19 cellular contexts compared by ENCODE assay signal in genomic region chr6:11467364-11467763, GRCh38.
DNase-seq lines count a peak whose midpoint lies in the region; ATAC-seq and TF ChIP-seq lines count a peak whose summit lies in the region.
"Had no signal": no experiment of that assay in that cellular context is flagged by ENCODE, and none has a peak within 500 bp of the region (broad histone marks: within the 10 kb centered on the region; RNA-seq: fewer than 3 reads in every experiment).

No MANE protein-coding gene starts in this region.

- H3K27me3 ChIP-seq in tibial nerve (no peaks in the 10 kb centered on the region), WERI-Rb-1 (ENCODE audit: insufficient read depth, low read depth, severe bottlenecking) (no peaks in the 10 kb centered on the region)
- H3K27me3 ChIP-seq: vagina had no signal

- peak overlapping the region; percentile 34 for H3K27ac Mint-ChIP-seq in T-helper 17 cell
- H3K27ac Mint-ChIP-seq in activated T-cell treated with anti-CD3 and anti-CD28 coated beads, Interleukin-2, amount 50 U/mL, for 72 hours: no peak overlapping the region
- H3K27ac Mint-ChIP-seq: natural killer cell; progenitor cell of endocrine pancreas; stimulated activated naive CD8-positive, alpha-beta T cell treated with anti-CD3 and anti-CD28 coated beads, Interleukin-15, amount 100 ng/mL, for 72 hours had no signal

- no peak for TF ChIP-seq EP300 in tibial nerve (IDR thresholded peaks at IDR 0.05)

- H3K27ac ChIP-seq in tibial nerve (no peak overlapping the region), WERI-Rb-1 (no peak overlapping the region)
- H3K27ac ChIP-seq: coronary artery, epithelial cell of prostate, lower lobe of right lung, vagina had no signal

- no peaks in the 10 kb centered on the region for H3K36me3 Mint-ChIP-seq in T-helper 17 cell (ENCODE audit: low read depth)
- no peaks in the 10 kb centered on the region for H3K36me3 Mint-ChIP-seq in activated T-cell treated with anti-CD3 and anti-CD28 coated beads, Interleukin-2, amount 50 U/mL, for 72 hours (ENCODE audit: insufficient read depth in 2 of 2)
- H3K36me3 Mint-ChIP-seq: natural killer cell had no signal

- no peak overlapping the region for H3K4me3 ChIP-seq in tibial nerve
- H3K4me3 ChIP-seq in WERI-Rb-1 (ENCODE audit: low read depth, low read length): no peak overlapping the region
- H3K4me3 ChIP-seq: coronary artery, lower lobe of right lung, vagina had no signal

- no peak for TF ChIP-seq POLR2A in tibial nerve (IDR thresholded peaks at IDR 0.05)

- peak; percentile 73 for ATAC-seq in GM18502 (IDR thresholded peaks at IDR 0.05; ENCODE audit: poor library complexity, unreplicated experiment)
- ATAC-seq in GM19397 (IDR thresholded peaks at IDR 0.05; ENCODE audit: unreplicated experiment): peak; percentile 70
- peak; percentile 65 for ATAC-seq in HG02885 (IDR thresholded peaks at IDR 0.05; ENCODE audit: poor library complexity, unreplicated experiment)
- ATAC-seq in T-helper 17 cell: no peak
- ATAC-seq in activated T-cell treated with anti-CD3 and anti-CD28 coated beads, Interleukin-2, amount 50 U/mL, for 72 hours (replicated peaks in 1 of 2): no peak
- ATAC-seq: lower lobe of right lung; natural killer cell; stimulated activated naive CD8-positive, alpha-beta T cell treated with anti-CD3 and anti-CD28 coated beads, Interleukin-15, amount 100 ng/mL, for 72 hours had no signal

- H3K9me3 Mint-ChIP-seq in activated T-cell treated with anti-CD3 and anti-CD28 coated beads, Interleukin-2, amount 50 U/mL, for 72 hours: peaks cover 0 to 5% of the 10 kb centered on the region in 2 donors
- H3K9me3 Mint-ChIP-seq: natural killer cell; stimulated activated naive CD8-positive, alpha-beta T cell treated with anti-CD3 and anti-CD28 coated beads, Interleukin-15, amount 100 ng/mL, for 72 hours had no signal

- H3K27me3 Mint-ChIP-seq in T-helper 17 cell: peaks cover 7% of the 10 kb centered on the region
- H3K27me3 Mint-ChIP-seq in activated T-cell treated with anti-CD3 and anti-CD28 coated beads, Interleukin-2, amount 50 U/mL, for 72 hours (ENCODE audit: low read depth): no peaks in the 10 kb centered on the region
- H3K27me3 Mint-ChIP-seq: stimulated activated naive CD8-positive, alpha-beta T cell treated with anti-CD3 and anti-CD28 coated beads, Interleukin-15, amount 100 ng/mL, for 72 hours had no signal

- no peaks in the 10 kb centered on the region for H3K4me1 ChIP-seq in tibial nerve
- H3K4me1 ChIP-seq: vagina had no signal

- H3K4me3 Mint-ChIP-seq in T-helper 17 cell: no peak overlapping the region
- no peak overlapping the region for H3K4me3 Mint-ChIP-seq in activated T-cell treated with anti-CD3 and anti-CD28 coated beads, Interleukin-2, amount 50 U/mL, for 72 hours
- H3K4me3 Mint-ChIP-seq: natural killer cell; stimulated activated naive CD8-positive, alpha-beta T cell treated with anti-CD3 and anti-CD28 coated beads, Interleukin-15, amount 100 ng/mL, for 72 hours had no signal

- DNase-seq in T-helper 17 cell (no peak), tibial nerve (ENCODE audit: low spot score in 2 of 2) (no peak), GDM1 (lab: John Stamatoyannopoulos, UW) (no peak), WERI-Rb-1 (no peak)
- no peak for DNase-seq in activated T-cell treated with anti-CD3 and anti-CD28 coated beads, Interleukin-2, amount 50 U/mL, for 72 hours
- DNase-seq: activated effector memory CD4-positive, alpha-beta T cell treated with Interleukin-2 at 50 U/mL for 16 hours; Calu3; glutamatergic neuron; lower lobe of right lung; natural killer cell; stimulated activated naive CD8-positive, alpha-beta T cell treated with anti-CD3 and anti-CD28 coated beads, Interleukin-15, amount 100 ng/mL, for 72 hours; SW 1271 had no signal

- H3K36me3 ChIP-seq in tibial nerve (no peaks in the 10 kb centered on the region), WERI-Rb-1 (no peaks in the 10 kb centered on the region)
- H3K36me3 ChIP-seq: lower lobe of right lung, vagina had no signal

- H3K4me1 Mint-ChIP-seq in T-helper 17 cell: no peaks in the 10 kb centered on the region
- H3K4me1 Mint-ChIP-seq in activated T-cell treated with anti-CD3 and anti-CD28 coated beads, Interleukin-2, amount 50 U/mL, for 72 hours (ENCODE audit: low read depth): peaks cover 10% of the 10 kb centered on the region

- TF ChIP-seq CTCF in tibial nerve (IDR thresholded peaks at IDR 0.05) (no peak), WERI-Rb-1 (IDR thresholded peaks at IDR 0.05; ENCODE audit: low read depth, low read length) (no peak)

- H3K9me3 ChIP-seq in T-helper 17 cell (ENCODE audit: control insufficient read depth, low read length, poor library complexity, severe bottlenecking): no peaks in the 10 kb centered on the region
- no peaks in the 10 kb centered on the region for H3K9me3 ChIP-seq in tibial nerve
- H3K9me3 ChIP-seq in WERI-Rb-1 (ENCODE audit: severe bottlenecking): no peaks in the 10 kb centered on the region
- H3K9me3 ChIP-seq: lower lobe of right lung, vagina had no signal

Comparison
In these comparisons a context has a peak if more than half of its experiments do, and no peak if none do; other contexts are left out.
1. ATAC-seq: peak in GM18502 (single experiment), GM19397 (single experiment) and HG02885 (single experiment); none in T-helper 17 cell (single experiment) and activated T-cell treated with anti-CD3 and anti-CD28 coated beads, Interleukin-2, amount 50 U/mL, for 72 hours (0 of 2).